ENCODE assay signal across 8 cellular contexts in the genomic region with DNA sequence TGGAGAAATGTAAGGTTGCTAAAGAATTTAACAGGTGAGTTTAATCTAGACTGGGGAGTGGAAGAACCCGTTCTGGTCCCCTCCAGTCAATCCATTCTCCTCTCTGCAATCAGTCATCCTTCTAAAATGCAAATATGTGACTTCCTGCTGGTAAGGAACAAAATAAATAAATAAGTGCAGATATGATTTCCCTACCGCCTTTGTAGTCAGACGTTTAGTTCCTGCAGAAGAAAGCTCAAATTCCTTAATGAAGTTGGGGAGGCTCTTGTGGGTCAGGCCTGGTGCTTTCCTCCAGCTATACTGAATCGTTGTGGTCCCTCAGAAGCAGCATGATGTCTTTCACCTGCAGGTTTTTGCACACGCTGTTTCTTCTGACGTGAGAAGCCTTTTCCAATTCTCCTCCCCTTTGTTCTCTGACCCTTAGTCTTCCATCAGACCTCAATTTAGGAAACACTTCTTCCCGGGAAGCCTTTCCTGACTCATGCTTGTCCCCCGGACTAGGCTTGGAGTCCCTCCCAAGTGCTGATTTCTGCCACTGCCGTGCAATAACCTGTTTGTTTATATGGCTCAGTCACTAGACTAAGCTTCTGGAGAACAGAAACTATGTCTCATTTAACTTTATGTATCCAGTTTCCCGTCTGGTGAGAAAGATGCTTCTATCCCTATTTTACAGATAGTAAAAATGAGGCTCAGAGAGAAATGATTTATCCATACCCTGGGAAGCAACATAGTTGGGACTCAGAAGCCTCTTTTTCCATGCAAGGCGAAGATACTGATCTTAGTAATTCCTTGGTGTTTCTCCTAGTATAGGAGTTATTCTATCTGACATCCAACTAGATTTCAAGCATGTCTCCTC. TPM values are rescaled to one million over a fixed set of nuclear protein-coding genes. Genes with fewer than 3 reads are reported as not detected.
DNase-seq lines count a peak whose midpoint lies in the region; ATAC-seq and TF ChIP-seq lines count a peak whose summit lies in the region.

No MANE protein-coding gene starts in this region.

- H3K9ac ChIP-seq in DND-41 (ENCODE audit: low read depth, low read length), result peak overlapping the region; percentile 87
- H3K9ac ChIP-seq in NT2/D1 (ENCODE audit: insufficient read length, low read depth), result peak overlapping the region; percentile 99
- peak overlapping the region; percentile 97 for H3K9ac ChIP-seq in endodermal cell (ENCODE audit: extremely low read depth, low read length, poor library complexity, severe bottlenecking)

- peaks cover 41% of the 10 kb centered on the region for H4K20me1 ChIP-seq in DND-41 (ENCODE audit: insufficient read depth, low read length)
- H4K20me1 ChIP-seq in osteoblast (ENCODE audit: insufficient read depth, low read length), result peaks cover 56% of the 10 kb centered on the region

- ATAC-seq in DND-41 (ENCODE audit: insufficient read depth, low read depth) (no peak), GM19452 (IDR thresholded peaks at IDR 0.05; ENCODE audit: unreplicated experiment) (no peak)

- H3K36me3 ChIP-seq in DND-41 (ENCODE audit: insufficient read depth, low read length) (peaks cover 30% of the 10 kb centered on the region), NT2/D1 (ENCODE audit: insufficient read depth, insufficient read length, low read length) (peaks cover 38% of the 10 kb centered on the region), endodermal cell (ENCODE audit: control insufficient read depth, insufficient read depth, low read length) (peaks cover 26% of the 10 kb centered on the region), osteoblast (ENCODE audit: insufficient read depth, low read length) (peaks cover 14% of the 10 kb centered on the region)

- H3K4me1 Mint-ChIP-seq in endodermal cell, result peaks cover 27% of the 10 kb centered on the region

- peak overlapping the region; percentile 100 for H3K27ac Mint-ChIP-seq in endodermal cell

- DNase-seq in DND-41 (no peak), NT2/D1 (ENCODE audit: low read depth, low spot score) (no peak), endodermal cell (no peak), osteoblast (ENCODE audit: insufficient read length, low spot score, missing footprints) (no peak), NCI-H2029 (lab: John Stamatoyannopoulos, UW) (no peak), ureter (ENCODE audit: low spot score) (no peak), kidney glomerular epithelial cell (lab: John Stamatoyannopoulos, UW) (no peak)

- H3K27me3 Mint-ChIP-seq in endodermal cell (ENCODE audit: insufficient read depth), result no peaks in the 10 kb centered on the region

- H3K4me2 ChIP-seq in DND-41 (ENCODE audit: insufficient read depth, low read length) (peak overlapping the region; percentile 99), osteoblast (ENCODE audit: insufficient read depth, low read length) (peak overlapping the region; percentile 95)

- H3K27me3 ChIP-seq in DND-41 (ENCODE audit: insufficient read depth, low read length, poor library complexity), result no peaks in the 10 kb centered on the region
- no peaks in the 10 kb centered on the region for H3K27me3 ChIP-seq in NT2/D1 (ENCODE audit: insufficient read depth, insufficient read length)
- no peaks in the 10 kb centered on the region for H3K27me3 ChIP-seq in endodermal cell (ENCODE audit: control insufficient read depth, insufficient read depth, low read length, poor library complexity, severe bottlenecking)
- no peaks in the 10 kb centered on the region for H3K27me3 ChIP-seq in osteoblast (ENCODE audit: insufficient read depth, low read length)

- H3K4me1 ChIP-seq in DND-41 (ENCODE audit: insufficient read depth, low read length) (peaks cover 48% of the 10 kb centered on the region), NT2/D1 (ENCODE audit: insufficient read depth, insufficient read length) (no peaks in the 10 kb centered on the region), endodermal cell (ENCODE audit: control insufficient read depth, insufficient read depth, low read length) (peaks cover 4% of the 10 kb centered on the region), osteoblast (ENCODE audit: insufficient read depth, low read length) (peaks cover 38% of the 10 kb centered on the region)

- peak overlapping the region; percentile 100 for H3K4me3 Mint-ChIP-seq in endodermal cell

- peak overlapping the region; percentile 68 to 77; a peak in 3 of 4 replicates for H3K4me3 ChIP-seq in DND-41 (ENCODE audit: low read depth in 1 of 2, low read length in 2 of 2)
- peak overlapping the region; percentile 91 for H3K4me3 ChIP-seq in NT2/D1 (ENCODE audit: insufficient read length, low read depth)
- peak overlapping the region; percentile 99 for H3K4me3 ChIP-seq in endodermal cell (ENCODE audit: low read length)
- H3K4me3 ChIP-seq in osteoblast (ENCODE audit: insufficient read depth, low read length), result peak overlapping the region; percentile 96

- H3K36me3 Mint-ChIP-seq in endodermal cell (ENCODE audit: low read depth), result peaks cover 21% of the 10 kb centered on the region

- H3K9me3 Mint-ChIP-seq in endodermal cell, result no peaks in the 10 kb centered on the region

- H3K9me3 ChIP-seq in DND-41 (ENCODE audit: insufficient read depth, low read length, severe bottlenecking) (no peaks in the 10 kb centered on the region), NT2/D1 (ENCODE audit: insufficient read depth, low read length) (no peaks in the 10 kb centered on the region), endodermal cell (ENCODE audit: control insufficient read depth, low read length) (no peaks in the 10 kb centered on the region), osteoblast (ENCODE audit: low read depth, low read length) (no peaks in the 10 kb centered on the region)

- H2AFZ ChIP-seq in DND-41 (ENCODE audit: low read depth, low read length) (no peak overlapping the region), osteoblast (ENCODE audit: low read length) (no peak overlapping the region)

- peak overlapping the region; percentile 87 for H3K27ac ChIP-seq in DND-41 (ENCODE audit: low read length)
- no peak overlapping the region for H3K27ac ChIP-seq in endodermal cell (ENCODE audit: low read depth, low read length)
- peak overlapping the region; percentile 97 for H3K27ac ChIP-seq in osteoblast (ENCODE audit: low read depth, low read length)

- peaks cover 65% of the 10 kb centered on the region for H3K79me2 ChIP-seq in DND-41 (ENCODE audit: insufficient read depth, low read length)
- H3K79me2 ChIP-seq in osteoblast (ENCODE audit: insufficient read depth, low read length), result peaks cover 63% of the 10 kb centered on the region

- no peak for TF ChIP-seq CTCF in DND-41 (IDR thresholded peaks at IDR 0.05; ENCODE audit: borderline replicate concordance, extremely low read depth, low read length, poor library complexity, severe bottlenecking)
- no peak for TF ChIP-seq CTCF in endodermal cell (conservative IDR thresholded peaks at IDR 0.05)
- TF ChIP-seq CTCF in osteoblast (IDR thresholded peaks at IDR 0.05; ENCODE audit: extremely low read depth, low read depth, low read length), result no peak

- WGBS in endodermal cell (ENCODE audit: insufficient coverage in 1 of 2, insufficient read length in 1 of 2), 2 experiments, result 39 to 42% methylated on average over 8 to 11 of the region's 11 CpGs

RNA-seq across cellular contexts. Expression of a gene that starts 1.3 kb away (rescaled TPM):
- total RNA-seq in endodermal cell (100 to 1,000 TPM; 123 TPM), osteoblast (89.6 and 98.8 TPM in 2 replicates), ureter (136 TPM)
- polyA plus RNA-seq in endodermal cell (2013, experiment 1 of 2), result 185 TPM
- 188 TPM for polyA plus RNA-seq in endodermal cell (2013, experiment 2 of 2)

RNA-seq across cellular contexts. Expression of a gene that starts 22.2 kb away (rescaled TPM):
- total RNA-seq in endodermal cell (1 to 10 TPM; 6.8 to 8.2 TPM), osteoblast (12.3 and 13.8 TPM in 2 replicates), ureter (18.9 TPM)
- 6.9 TPM for polyA plus RNA-seq in endodermal cell (2013, experiment 1 of 2)
- 5.4 TPM for polyA plus RNA-seq in endodermal cell (2013, experiment 2 of 2)
